Comparison of ENCODE assay signal across 20 cellular contexts in the genomic region with DNA sequence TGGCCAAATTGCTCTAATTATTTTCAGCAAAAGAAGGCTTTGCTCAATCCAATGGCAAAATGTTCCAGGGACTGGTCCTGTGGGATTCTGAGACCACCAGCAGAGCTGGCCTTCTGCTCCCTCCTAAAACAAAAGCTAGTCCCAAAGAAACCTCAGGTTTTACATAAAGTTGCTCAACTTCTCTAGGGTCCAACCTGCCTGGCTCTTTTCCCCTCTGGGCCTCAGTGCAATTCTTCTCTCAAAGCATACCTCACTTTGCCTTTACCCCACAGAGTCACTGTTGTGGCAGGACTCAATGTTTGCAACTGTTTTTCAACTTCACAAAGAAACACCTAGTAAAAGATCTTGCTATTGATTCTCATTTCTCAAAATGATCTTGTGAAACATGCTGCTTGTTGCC. TPM values are rescaled to one million over a fixed set of nuclear protein-coding genes. Genes with fewer than 3 reads are reported as not detected.
"Had no signal": no experiment of that assay in that cellular context is flagged by ENCODE, and none has a peak within 500 bp of the region (broad histone marks: within the 10 kb centered on the region; RNA-seq: fewer than 3 reads in every experiment).

No MANE protein-coding gene starts in this region.

- H3K4me1 ChIP-seq: adrenal gland, foreskin keratinocyte, right atrium auricular region, stomach had no signal

- DNase-seq: activated CD4-positive, alpha-beta T cell treated with anti-CD3 and anti-CD28 coated beads for 36 hours; activated CD4-positive, alpha-beta T cell treated with anti-CD3 and anti-CD28 coated beads, Interleukin-2, amount 50 U/mL, for 48 hours; activated gamma-delta T cell treated with Interleukin-2 at 50 U/mL for 16 hours; activated T-cell treated with anti-CD3 and anti-CD28 coated beads for 4 hours; adrenal gland; heart left ventricle; left lung; midbrain; occipital lobe; stimulated activated CD4-positive, alpha-beta T cell treated with anti-CD3 and anti-CD28 coated beads, Interleukin-4, amount 100 ng/mL, for 24 hours; stomach had no signal

- H3K36me3 Mint-ChIP-seq: stimulated activated effector memory CD8-positive, alpha-beta T cell treated with anti-CD3 and anti-CD28 coated beads, Interleukin-12 subunit alpha, Interleukin-12 subunit beta, amount 100 ng/mL, for 72 hours; type B pancreatic cell had no signal

- H3K9me3 Mint-ChIP-seq: activated T-helper 1 cell treated with anti-CD3 and anti-CD28 coated beads, Interleukin-12 subunit alpha, Interleukin-12 subunit beta, Interleukin-2, Interleukin-4 antibody, amounts not matched to agents 30 ng/mL and 10 ng/mL and 1 ng/mL, durations not matched to agents 14 hours and 24 hours and 36 hours; T-helper 1 cell treated with Interleukin-12 subunit alpha and Interleukin-12 subunit beta and Interleukin-4 antibody, amounts not matched to agents 30 μg/mL and 1 μg/mL, for 36 hours; type B pancreatic cell had no signal

- H3K4me3 Mint-ChIP-seq: activated CD4-positive, alpha-beta T cell treated with anti-CD3 and anti-CD28 coated beads for 36 hours; activated T-helper 1 cell treated with anti-CD3 and anti-CD28 coated beads, Interleukin-12 subunit alpha, Interleukin-12 subunit beta, Interleukin-2, Interleukin-4 antibody, amounts not matched to agents 30 ng/mL and 10 ng/mL and 1 ng/mL, durations not matched to agents 14 hours and 24 hours and 36 hours; stimulated activated effector memory CD8-positive, alpha-beta T cell treated with anti-CD3 and anti-CD28 coated beads, Interleukin-12 subunit alpha, Interleukin-12 subunit beta, amount 100 ng/mL, for 72 hours; T-helper 1 cell treated with Interleukin-12 subunit alpha and Interleukin-12 subunit beta and Interleukin-4 antibody, amounts not matched to agents 30 μg/mL and 1 μg/mL, for 36 hours; type B pancreatic cell had no signal

- H3K27ac ChIP-seq: adrenal gland, foreskin keratinocyte, heart left ventricle, left lung, right atrium auricular region, stomach, VCaP had no signal

- H3K4me1 Mint-ChIP-seq: activated CD4-positive, alpha-beta T cell treated with anti-CD3 and anti-CD28 coated beads for 36 hours; stimulated activated effector memory CD8-positive, alpha-beta T cell treated with anti-CD3 and anti-CD28 coated beads, Interleukin-12 subunit alpha, Interleukin-12 subunit beta, amount 100 ng/mL, for 72 hours had no signal

- H3K36me3 ChIP-seq: adrenal gland, heart left ventricle, left lung, right atrium auricular region, stomach had no signal

- H3K27me3 ChIP-seq: adrenal gland, foreskin keratinocyte, heart left ventricle, left lung, right atrium auricular region, stomach had no signal

- H3K27ac Mint-ChIP-seq: activated CD4-positive, alpha-beta T cell treated with anti-CD3 and anti-CD28 coated beads for 36 hours; activated naive CD4-positive, alpha-beta T cell treated with anti-CD3 and anti-CD28 coated beads, Interleukin-2, amount 50 U/mL, for 72 hours; activated T-helper 1 cell treated with anti-CD3 and anti-CD28 coated beads, Interleukin-12 subunit alpha, Interleukin-12 subunit beta, Interleukin-2, Interleukin-4 antibody, amounts not matched to agents 30 ng/mL and 10 ng/mL and 1 ng/mL, durations not matched to agents 14 hours and 24 hours and 36 hours; stimulated activated effector memory CD8-positive, alpha-beta T cell treated with anti-CD3 and anti-CD28 coated beads, Interleukin-12 subunit alpha, Interleukin-12 subunit beta, amount 100 ng/mL, for 72 hours; T-helper 1 cell treated with Interleukin-12 subunit alpha and Interleukin-12 subunit beta and Interleukin-4 antibody, amounts not matched to agents 30 μg/mL and 1 μg/mL, for 36 hours; type B pancreatic cell had no signal

- H3K9me3 ChIP-seq: adrenal gland, heart left ventricle, left lung, right atrium auricular region, stomach had no signal

- H3K4me3 ChIP-seq: adrenal gland, heart left ventricle, left lung, right atrium auricular region, stomach had no signal

RNA-seq across cellular contexts. Expression of gene TBX15, which starts 39.8 kb away (rescaled TPM):
- total RNA-seq: activated CD4-positive, alpha-beta T cell treated with anti-CD3 and anti-CD28 coated beads for 36 hours; activated naive CD4-positive, alpha-beta T cell treated with anti-CD3 and anti-CD28 coated beads, Interleukin-2, amount 50 U/mL, for 72 hours; activated T-helper 1 cell treated with anti-CD3 and anti-CD28 coated beads, Interleukin-12 subunit alpha, Interleukin-12 subunit beta, Interleukin-2, Interleukin-4 antibody, amounts not matched to agents 30 ng/mL and 10 ng/mL and 1 ng/mL, durations not matched to agents 14 hours and 24 hours and 36 hours; foreskin keratinocyte; kidney epithelial cell had no signal
- polyA plus RNA-seq: foreskin keratinocyte had no signal
